8 cellular contexts compared by ENCODE assay signal in the genomic region with DNA sequence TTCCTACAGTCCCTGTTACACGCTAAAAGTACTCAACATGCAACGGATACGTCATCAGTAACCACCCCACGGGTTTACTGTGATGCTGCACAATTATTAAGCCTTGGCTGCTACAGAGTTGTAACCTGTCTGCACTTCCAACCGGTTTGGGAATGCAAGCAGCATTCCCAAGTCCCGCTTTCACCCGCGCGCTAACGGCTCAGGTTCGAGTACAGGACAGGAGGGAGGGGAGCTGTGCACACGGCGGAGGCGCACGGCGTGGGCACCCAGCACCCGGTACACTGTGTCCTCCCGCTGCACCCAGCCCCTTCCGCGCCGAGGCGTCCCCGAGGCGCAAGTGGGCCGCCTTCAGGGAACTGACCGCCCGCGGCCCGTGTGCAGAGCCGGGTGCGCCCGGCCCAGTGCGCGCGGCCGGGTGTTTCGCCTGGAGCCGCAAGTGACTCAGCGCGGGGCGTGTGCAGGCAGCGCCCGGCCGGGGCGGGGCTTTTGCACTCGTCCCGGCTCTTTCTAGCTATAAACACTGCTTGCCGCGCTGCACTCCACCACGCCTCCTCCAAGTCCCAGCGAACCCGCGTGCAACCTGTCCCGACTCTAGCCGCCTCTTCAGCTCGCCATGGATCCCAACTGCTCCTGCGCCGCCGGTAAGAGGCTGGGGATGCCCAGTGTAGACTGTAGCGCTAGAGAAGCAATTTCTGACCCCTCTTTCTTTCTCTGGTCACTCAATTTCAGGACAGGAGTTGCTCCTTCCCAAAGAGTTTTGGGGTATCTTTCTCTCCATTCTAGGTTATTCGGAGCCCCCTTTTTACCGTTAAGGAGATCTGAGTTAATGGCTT. TPM values are rescaled to one million over a fixed set of nuclear protein-coding genes. Genes with fewer than 3 reads are reported as not detected.
DNase-seq lines count a peak whose midpoint lies in the region; TF ChIP-seq lines count a peak whose summit lies in the region.

MT2A (plus strand) TSS at position 542 of the 833 bp plus-strand sequence; CDS start at position 614, 72 bp downstream.

- H3K9me3 Mint-ChIP-seq in H9, result no peaks in the 10 kb centered on the region
- no peaks in the 10 kb centered on the region for H3K9me3 Mint-ChIP-seq in neural progenitor cell

- no peaks in the 10 kb centered on the region for H3K9me3 ChIP-seq in H9 (ENCODE audit: control insufficient read depth, low read depth, low read length)
- no peaks in the 10 kb centered on the region for H3K9me3 ChIP-seq in neural progenitor cell (ENCODE audit: low read depth)

- no peak within 1 kb of the TSS for H3K18ac ChIP-seq in H9 (ENCODE audit: insufficient read length, low read depth, low read length)

- H3F3A ChIP-seq in neural progenitor cell (ENCODE audit: low read depth), result peaks cover 24% of the 10 kb centered on the region

- no peak within 1 kb of the TSS for H3K4ac ChIP-seq in H9 (ENCODE audit: low read depth, low read length)

- H4K91ac ChIP-seq in H9 (ENCODE audit: insufficient read length, low read depth, low read length), result no peak within 1 kb of the TSS

- H3K79me2 ChIP-seq in H9 (ENCODE audit: insufficient read depth, low read length), result no peaks in the 10 kb centered on the region
- H3K79me2 ChIP-seq in neural progenitor cell (ENCODE audit: low read depth), result no peaks in the 10 kb centered on the region

- H3K36me3 Mint-ChIP-seq in H9 (ENCODE audit: insufficient read depth in 1 of 3, low read depth in 3 of 3) (no peaks in the 10 kb centered on the region), neural progenitor cell (no peaks in the 10 kb centered on the region)

- H3K4me3 ChIP-seq in fibroblast of villous mesenchyme (ENCODE audit: low read depth, low read length), result peak within 1 kb of the TSS; percentile 60
- peak within 1 kb of the TSS; percentile 50 for H3K4me3 ChIP-seq in neural progenitor cell

- peaks cover 6% of the 10 kb centered on the region; the same call in 1 of the 2 replicates for H3K4me1 ChIP-seq in H9 (ENCODE audit: insufficient read depth, low read length)
- peaks cover 18% of the 10 kb centered on the region for H3K4me1 ChIP-seq in neural progenitor cell

- H2BK5ac ChIP-seq in H9 (ENCODE audit: insufficient read length, low read length), result no peak within 1 kb of the TSS

- H2BK120ac ChIP-seq in H9 (ENCODE audit: low read depth, low read length, poor library complexity, severe bottlenecking), result no peak within 1 kb of the TSS

- H2AK5ac ChIP-seq in H9 (ENCODE audit: insufficient read length, low read length), result no peak within 1 kb of the TSS

- no peak within 1 kb of the TSS for H3K23ac ChIP-seq in H9 (ENCODE audit: insufficient read length, low read depth, low read length)

- H3K4me3 Mint-ChIP-seq in H9 (peak within 1 kb of the TSS; percentile 65 to 84), neural progenitor cell (peak within 1 kb of the TSS; percentile 89)

- H3K27me3 Mint-ChIP-seq in H9 (ENCODE audit: low read depth), result peaks cover 75% of the 10 kb centered on the region
- peaks cover 15% of the 10 kb centered on the region for H3K27me3 Mint-ChIP-seq in neural progenitor cell (ENCODE audit: insufficient read depth, low read depth)

- H3K14ac ChIP-seq in H9 (ENCODE audit: insufficient read depth, low read length), result 0 out of 2 replicates have a peak within 1 kb of the TSS, but pooled peaks have one; percentile 42

- no peaks in the 10 kb centered on the region for H3K79me1 ChIP-seq in H9 (ENCODE audit: insufficient read depth, low read depth, low read length, poor library complexity, severe bottlenecking)

- peaks cover 21% of the 10 kb centered on the region; the same call in 1 of the 2 replicates for H3K27me3 ChIP-seq in H9 (ENCODE audit: insufficient read depth, low read length)
- peaks cover 100% of the 10 kb centered on the region for H3K27me3 ChIP-seq in neural progenitor cell

- H2BK15ac ChIP-seq in H9 (ENCODE audit: low read depth, low read length), result no peak within 1 kb of the TSS

- H3K27ac Mint-ChIP-seq in H9, result no peak within 1 kb of the TSS
- H3K27ac Mint-ChIP-seq in neural progenitor cell, result no peak within 1 kb of the TSS

- H2AFZ ChIP-seq in H9 (ENCODE audit: low read length) (no peak within 1 kb of the TSS), neural progenitor cell (replicated peaks) (peak within 1 kb of the TSS; percentile 72)

- peak within 1 kb of the TSS; percentile 73 for H3K4me2 ChIP-seq in H9 (ENCODE audit: insufficient read depth, insufficient read length, low read length)
- peak within 1 kb of the TSS; percentile 91 for H3K4me2 ChIP-seq in neural progenitor cell

- H3K36me3 ChIP-seq in neural progenitor cell, result no peaks in the 10 kb centered on the region

- peaks cover 8% of the 10 kb centered on the region for H3K23me2 ChIP-seq in H9 (ENCODE audit: insufficient read length, low read depth, low read length, poor library complexity, severe bottlenecking)

- H3K56ac ChIP-seq in H9 (ENCODE audit: insufficient read length, low read depth, low read length), result no peak within 1 kb of the TSS

- DNase-seq in G401 (ENCODE audit: low spot score), result peak; percentile 94
- DNase-seq in H9, result peak; percentile 85
- DNase-seq in M059J (ENCODE audit: low read depth), result peak; percentile 97
- peak; percentile 96 for DNase-seq in SIG-M5 treated with dmso at 0.1 percent for 504 hours (lab: John Stamatoyannopoulos, UW; ENCODE audit: unreplicated experiment)
- DNase-seq in activated gamma-delta T cell treated with Interleukin-2 at 50 U/mL for 16 hours, result peak; percentile 80
- DNase-seq in fibroblast of villous mesenchyme (ENCODE audit: low read depth), result peak; percentile 98
- peak; percentile 95 for DNase-seq in neural progenitor cell (ENCODE audit: low spot score)
- peak; percentile 96 for DNase-seq in stromal cell of bone marrow (ENCODE audit: low read depth)

- H4K5ac ChIP-seq in H9 (ENCODE audit: insufficient read length, low read depth, low read length), result no peak within 1 kb of the TSS

- no peak within 1 kb of the TSS for H3K9ac ChIP-seq in H9 (ENCODE audit: extremely low read depth, insufficient read length, low read length)
- no peak within 1 kb of the TSS for H3K9ac ChIP-seq in neural progenitor cell

- TF ChIP-seq CTCF in H9 (conservative IDR thresholded peaks at IDR 0.05) (no peak), fibroblast of villous mesenchyme (IDR thresholded peaks at IDR 0.05; ENCODE audit: insufficient read depth, low read depth, low read length) (peak; percentile 1), neural progenitor cell (IDR thresholded peaks at IDR 0.05) (no peak)

- in situ Hi-C loops in G401 (cut with HindIII; ENCODE audit: low sequenced_read_pairs), result no loop called here

- no peaks in the 10 kb centered on the region for H4K20me1 ChIP-seq in H9 (ENCODE audit: control insufficient read depth, insufficient read depth, insufficient read length)
- H4K20me1 ChIP-seq in neural progenitor cell (ENCODE audit: low read depth), result peaks cover 19% of the 10 kb centered on the region

- H3T11ph ChIP-seq in H9 (ENCODE audit: low read length), result no peak within 1 kb of the TSS

- H3K27ac ChIP-seq in H9 (ENCODE audit: insufficient read length, low read depth, low read length), result no peak within 1 kb of the TSS
- H3K27ac ChIP-seq in neural progenitor cell, result no peak within 1 kb of the TSS

- peaks cover 29 to 35% of the 10 kb centered on the region in 2 experiments for H3K4me1 Mint-ChIP-seq in H9
- H3K4me1 Mint-ChIP-seq in neural progenitor cell, result peaks cover 35% of the 10 kb centered on the region

- no peak within 1 kb of the TSS for H2BK12ac ChIP-seq in H9 (ENCODE audit: insufficient read length, low read depth, low read length)

- no peak within 1 kb of the TSS for H2BK20ac ChIP-seq in H9 (ENCODE audit: low read depth, low read length, poor library complexity, severe bottlenecking)

- no CpG with 5 or more reads among the region's 62 CpGs for WGBS in H9 (ENCODE audit: extremely low coverage, insufficient read length, low lambda C conversion rate)

- no peak within 1 kb of the TSS for H4K8ac ChIP-seq in H9 (replicated peaks; ENCODE audit: insufficient read length, low read depth, low read length)

RNA-seq across cellular contexts. Expression of gene MT2A, which starts in this region (rescaled TPM):
- total RNA-seq in G401 (2014; rRNA removed; shearing (Covaris generic)), result 0.43 TPM in 1 of 2 replicates, not detected in the other
- total RNA-seq in H9 (2021), result 63.1 and 72.5 TPM in 2 replicates
- 521 and 535 TPM in 2 replicates for total RNA-seq in M059J (2014; rRNA removed; shearing (Covaris generic))
- total RNA-seq in fibroblast of villous mesenchyme, result 21.2 and 76.0 TPM in 2 replicates
- 1.3 TPM in 1 of 2 replicates, not detected in the other for total RNA-seq in neural progenitor cell (ENCODE audit: low replicate concordance)

Comparison
In these comparisons a context has a peak if more than half of its experiments do, and no peak if none do; other contexts are left out.
1. Peak in DNase-seq in G401; RNA of the gene not detected or under 1 TPM.